ENCODE assay signal across 21 cellular contexts in the genomic region with DNA sequence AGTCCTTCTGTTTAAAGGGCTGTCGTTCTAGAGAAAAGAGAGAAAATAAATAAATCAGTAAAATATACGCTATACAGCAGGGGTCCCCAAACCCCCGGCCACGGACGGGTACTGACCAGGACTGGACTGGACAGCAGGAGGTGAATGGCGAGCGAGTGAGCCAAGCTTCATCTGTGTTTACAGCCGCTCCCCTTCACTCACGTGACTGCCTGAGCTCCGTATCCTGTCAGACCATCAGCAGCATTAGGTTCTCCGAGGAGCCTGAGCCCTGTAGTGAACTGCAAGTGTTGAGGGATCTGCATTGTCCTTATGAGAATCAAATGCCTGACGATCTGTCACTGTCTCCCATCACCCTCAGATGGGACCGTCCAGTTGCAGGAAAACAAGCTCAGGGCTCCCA.
A peak's percentile ranks its signal among the peaks of the same experiment; 100 is the strongest.
DNase-seq lines count a peak whose midpoint lies in the region; ATAC-seq and TF ChIP-seq lines count a peak whose summit lies in the region.
"Had no signal": no experiment of that assay in that cellular context is flagged by ENCODE, and none has a peak within 500 bp of the region (broad histone marks: within the 10 kb centered on the region; RNA-seq: fewer than 3 reads in every experiment).

No MANE protein-coding gene starts in this region.

- TF ChIP-seq CTCF in HEK293 (tag by site-specific recombination; IDR thresholded peaks at IDR 0.05) (no peak), mucosa of descending colon (IDR thresholded peaks at IDR 0.05) (no peak)

- no peaks in the 10 kb centered on the region for H3K27me3 Mint-ChIP-seq in activated T-cell treated with anti-CD3 and anti-CD28 coated beads, Interleukin-2, amount 50 U/mL, for 72 hours (ENCODE audit: low read depth)
- H3K27me3 Mint-ChIP-seq: activated naive CD8-positive, alpha-beta T cell had no signal

- intact Hi-C loops in mucosa of descending colon (cut with DNase I, micrococcal nuclease), result no loop called here

- H3K36me3 ChIP-seq in HEK293 (ENCODE audit: control insufficient read depth in 2 of 2, insufficient read depth in 1 of 2, low read length in 2 of 2) (no peaks in the 10 kb centered on the region), mucosa of descending colon (ENCODE audit: low read depth) (no peaks in the 10 kb centered on the region)
- H3K36me3 ChIP-seq: WERI-Rb-1 had no signal

- H3K4me3 ChIP-seq in HEK293 (ENCODE audit: low read depth, low read length) (no peak overlapping the region), mucosa of descending colon (no peak overlapping the region)
- H3K4me3 ChIP-seq: coronary artery, testis had no signal

- ATAC-seq in mucosa of descending colon (peak; percentile 74), HG03457 (IDR thresholded peaks at IDR 0.05; ENCODE audit: unreplicated experiment) (no peak)
- no peak for ATAC-seq in activated T-cell treated with anti-CD3 and anti-CD28 coated beads, Interleukin-2, amount 50 U/mL, for 72 hours (replicated peaks in 1 of 2)

- H3K36me3 Mint-ChIP-seq in activated T-cell treated with anti-CD3 and anti-CD28 coated beads, Interleukin-2, amount 50 U/mL, for 72 hours (ENCODE audit: insufficient read depth in 2 of 2), result no peaks in the 10 kb centered on the region
- H3K36me3 Mint-ChIP-seq: activated naive CD8-positive, alpha-beta T cell had no signal

- CTCF ChIA-PET in HEK293 (lab: Yijun Ruan, JAX), result interaction anchor here (0.7 kb wide), 1 partner anchor 1242 kb away, joined by 4 read pairs; no protein-coding TSS in a partner anchor

- H3K4me1 ChIP-seq in HEK293 (ENCODE audit: control insufficient read depth, insufficient read depth, low read length) (no peaks in the 10 kb centered on the region), mucosa of descending colon (ENCODE audit: low read depth) (peaks cover 3% of the 10 kb centered on the region)
- H3K4me1 ChIP-seq: testis had no signal

- no peak overlapping the region for H3K4me3 Mint-ChIP-seq in activated T-cell treated with anti-CD3 and anti-CD28 coated beads, Interleukin-2, amount 50 U/mL, for 72 hours
- H3K4me3 Mint-ChIP-seq: activated naive CD8-positive, alpha-beta T cell; nephron progenitor cell had no signal

- H3K9me3 ChIP-seq in HEK293 (ENCODE audit: control insufficient read depth, insufficient read depth, low read depth, low read length) (no peaks in the 10 kb centered on the region), mucosa of descending colon (no peaks in the 10 kb centered on the region)
- H3K9me3 ChIP-seq: testis had no signal

- H3K27ac Mint-ChIP-seq in activated T-cell treated with anti-CD3 and anti-CD28 coated beads, Interleukin-2, amount 50 U/mL, for 72 hours, result no peak overlapping the region
- H3K27ac Mint-ChIP-seq: activated naive CD8-positive, alpha-beta T cell; nephron progenitor cell had no signal

- no peaks in the 10 kb centered on the region for H3K9me3 Mint-ChIP-seq in activated T-cell treated with anti-CD3 and anti-CD28 coated beads, Interleukin-2, amount 50 U/mL, for 72 hours
- H3K9me3 Mint-ChIP-seq: nephron progenitor cell had no signal

- no peak overlapping the region for H3K27ac ChIP-seq in HEK293 (ENCODE audit: extremely low read depth, low read depth, low read length)
- H3K27ac ChIP-seq: coronary artery, RWPE1, testis, WERI-Rb-1 had no signal

- peak; percentile 37 for DNase-seq in NCI-H2227 treated with DMSO at 0.1 percent for 48 hours (lab: John Stamatoyannopoulos, UW)
- peak; percentile 73 for DNase-seq in SW480 (ENCODE audit: low spot score)
- peak in 2 of 3 donors; percentile 39 to 52 for DNase-seq in mucosa of descending colon
- no peak for DNase-seq in stimulated activated CD4-positive, alpha-beta T cell treated with anti-CD3 and anti-CD28 coated beads, Interleukin-2, amount 100 ng/mL, for 48 hours
- DNase-seq in activated T-cell treated with anti-CD3 and anti-CD28 coated beads, Interleukin-2, amount 50 U/mL, for 72 hours, result no peak
- no peak for DNase-seq in T-helper 1 cell
- DNase-seq: activated CD4-positive, alpha-beta T cell treated with anti-CD3 and anti-CD28 coated beads, Interleukin-2, amount 50 U/mL, for 48 hours; activated T-cell treated with anti-CD3 and anti-CD28 coated beads, Interleukin-2, amount 50 U/mL, for 48 hours; GDM1; mesendoderm; NCI-H1930; NCI-H82; nephron progenitor cell; SW 1271; testis; WERI-Rb-1 had no signal

- POLR2A ChIA-PET in HEK293 (lab: Yijun Ruan, JAX), result no interaction called here

- H3K4me1 Mint-ChIP-seq in activated T-cell treated with anti-CD3 and anti-CD28 coated beads, Interleukin-2, amount 50 U/mL, for 72 hours (ENCODE audit: low read depth), result no peaks in the 10 kb centered on the region

TF ChIP-seq in HEK293, 187 proteins besides CTCF, POLR2A, EP300 and RAD21 (continues in another document):
- peak; percentile 88 for TF ChIP-seq ZNF600 (tag by site-specific recombination; IDR thresholded peaks at IDR 0.05)
- no peak for TF ChIP-seq ZNF354C (tag by site-specific recombination; IDR thresholded peaks at IDR 0.05; ENCODE audit: borderline replicate concordance, low read depth)
- TF ChIP-seq ZFHX2 (tag by site-specific recombination; conservative IDR thresholded peaks at IDR 0.05), result no peak
- TF ChIP-seq ZNF571 (tag by site-specific recombination; IDR thresholded peaks at IDR 0.05), result no peak
- TF ChIP-seq ZNF560 (tag by site-specific recombination; IDR thresholded peaks at IDR 0.05; ENCODE audit: borderline replicate concordance), result no peak
- no peak for TF ChIP-seq WT1 (tag by site-specific recombination; IDR thresholded peaks at IDR 0.05)
- no peak for TF ChIP-seq ZNF529 (tag by site-specific recombination; IDR thresholded peaks at IDR 0.05; ENCODE audit: insufficient replicate concordance)
- no peak for TF ChIP-seq ZNF707 (tag by site-specific recombination; IDR thresholded peaks at IDR 0.05)
- no peak for TF ChIP-seq KLF7 (tag by site-specific recombination; IDR thresholded peaks at IDR 0.05; ENCODE audit: borderline replicate concordance)
- no peak for TF ChIP-seq GLIS1 (tag by site-specific recombination; IDR thresholded peaks at IDR 0.05)
- no peak for TF ChIP-seq BCL6B (tag by site-specific recombination; IDR thresholded peaks at IDR 0.05)
- TF ChIP-seq ZNF488 (tag by site-specific recombination; IDR thresholded peaks at IDR 0.05), result no peak
- no peak for TF ChIP-seq ZNF114 (tag by site-specific recombination; IDR thresholded peaks at IDR 0.05)
- no peak for TF ChIP-seq ZNF768 (tag by site-specific recombination; IDR thresholded peaks at IDR 0.05)
- TF ChIP-seq, protein P1, sequence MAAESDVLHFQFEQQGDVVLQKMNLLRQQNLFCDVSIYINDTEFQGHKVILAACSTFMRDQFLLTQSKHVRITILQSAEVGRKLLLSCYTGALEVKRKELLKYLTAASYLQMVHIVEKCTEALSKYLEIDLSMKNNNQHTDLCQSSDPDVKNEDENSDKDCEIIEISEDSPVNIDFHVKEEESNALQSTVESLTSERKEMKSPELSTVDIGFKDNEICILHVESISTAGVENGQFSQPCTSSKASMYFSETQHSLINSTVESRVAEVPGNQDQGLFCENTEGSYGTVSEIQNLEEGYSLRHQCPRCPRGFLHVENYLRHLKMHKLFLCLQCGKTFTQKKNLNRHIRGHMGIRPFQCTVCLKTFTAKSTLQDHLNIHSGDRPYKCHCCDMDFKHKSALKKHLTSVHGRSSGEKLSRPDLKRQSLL (tag by site-specific recombination; IDR thresholded peaks at IDR 0.05), result no peak
- no peak for TF ChIP-seq MYNN (tag by site-specific recombination; IDR thresholded peaks at IDR 0.05; ENCODE audit: borderline replicate concordance)
- TF ChIP-seq PRDM10 (tag by site-specific recombination; IDR thresholded peaks at IDR 0.05), result peak; percentile 40

Comparison
In these comparisons a context has a peak if more than half of its experiments do, and no peak if none do; other contexts are left out.
1. DNase-seq: peak in NCI-H2227 treated with DMSO at 0.1 percent for 48 hours (single experiment), SW480 (single experiment) and mucosa of descending colon (2 of 3); none in stimulated activated CD4-positive, alpha-beta T cell treated with anti-CD3 and anti-CD28 coated beads, Interleukin-2, amount 100 ng/mL, for 48 hours (0 of 2), activated T-cell treated with anti-CD3 and anti-CD28 coated beads, Interleukin-2, amount 50 U/mL, for 72 hours (0 of 2) and T-helper 1 cell (0 of 5).